Comparison of ENCODE assay signal across 17 cellular contexts in the genomic region with DNA sequence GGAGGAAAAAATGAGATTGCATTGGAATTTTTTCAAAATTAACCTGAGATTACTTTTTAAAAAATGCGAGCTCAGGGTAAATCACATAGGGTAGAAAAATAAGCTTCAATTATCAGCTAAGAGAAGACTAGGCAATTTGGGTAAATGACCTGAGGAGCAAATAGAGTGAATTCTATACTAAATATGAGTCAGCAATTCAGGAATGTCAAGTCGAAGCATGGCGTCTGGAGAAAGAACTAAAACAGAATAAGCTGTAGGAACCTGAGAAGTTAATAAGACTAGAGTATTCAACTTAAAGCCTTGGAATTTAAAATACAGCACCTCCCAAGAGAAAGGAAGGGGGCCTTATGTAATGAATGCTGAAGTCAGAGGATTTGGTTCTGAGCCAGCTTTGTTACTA.
DNase-seq lines count a peak whose midpoint lies in the region; ATAC-seq and TF ChIP-seq lines count a peak whose summit lies in the region.
"Had no signal": no experiment of that assay in that cellular context is flagged by ENCODE, and none has a peak within 500 bp of the region (broad histone marks: within the 10 kb centered on the region; RNA-seq: fewer than 3 reads in every experiment).

No MANE protein-coding gene starts in this region.

- H3K36me3 ChIP-seq in smooth muscle cell (ENCODE audit: low read depth) (no peaks in the 10 kb centered on the region), lower lobe of right lung (no peaks in the 10 kb centered on the region), hepatocyte (replicated peaks; ENCODE audit: insufficient read depth, low read depth) (no peaks in the 10 kb centered on the region)
- H3K36me3 ChIP-seq: BLaER1 had no signal

- no peaks in the 10 kb centered on the region for H3K27me3 ChIP-seq in smooth muscle cell (ENCODE audit: low read depth)
- H3K27me3 ChIP-seq in lower lobe of right lung (ENCODE audit: low read depth), result no peaks in the 10 kb centered on the region
- no peaks in the 10 kb centered on the region for H3K27me3 ChIP-seq in hepatocyte
- H3K27me3 ChIP-seq: BLaER1 had no signal

- peaks cover 22% of the 10 kb centered on the region for H3F3A ChIP-seq in smooth muscle cell (ENCODE audit: low read depth)

- 27% methylated on average over 3 of the region's 3 CpGs for whole genome bisulfite sequencing in smooth muscle cell (ENCODE audit: low lambda C conversion rate)
- WGBS in hepatocyte (ENCODE audit: low lambda C conversion rate, missing lambda C conversion rate), result 44% methylated on average over 3 of the region's 3 CpGs

- H3K9ac ChIP-seq in smooth muscle cell (ENCODE audit: low read depth), result no peak overlapping the region
- H3K9ac ChIP-seq: BLaER1 had no signal

- H3K4me2 ChIP-seq in smooth muscle cell (peak overlapping the region; percentile 69), hepatocyte (no peak overlapping the region)
- H3K4me2 ChIP-seq: BLaER1 had no signal

- CTCF ChIA-PET in RWPE1 (lab: Yijun Ruan, JAX), result no interaction called here

- intact Hi-C loops in lower lobe of right lung (cut with DNase I), result no loop called here

- no peak overlapping the region for H3K4me3 ChIP-seq in epithelial cell of esophagus (ENCODE audit: low read length)
- no peak overlapping the region for H3K4me3 ChIP-seq in smooth muscle cell
- H3K4me3 ChIP-seq in lower lobe of right lung, result no peak overlapping the region
- H3K4me3 ChIP-seq in hepatocyte, result no peak overlapping the region
- H3K4me3 ChIP-seq: BLaER1 had no signal

- ATAC-seq in lower lobe of right lung, result no peak
- ATAC-seq: SK-N-SH treated with all-trans-retinoic acid at 6 μM for 48 hours had no signal

- H3K27ac ChIP-seq in RWPE1 (no peak overlapping the region), smooth muscle cell (ENCODE audit: low read depth) (peak overlapping the region; percentile 82), lower lobe of right lung (no peak overlapping the region), hepatocyte (no peak overlapping the region)
- H3K27ac ChIP-seq: 22Rv1, BLaER1 had no signal

- H4K20me1 ChIP-seq in smooth muscle cell (ENCODE audit: low read depth) (no peaks in the 10 kb centered on the region), hepatocyte (ENCODE audit: insufficient read depth, poor library complexity, severe bottlenecking) (no peaks in the 10 kb centered on the region)
- H4K20me1 ChIP-seq: BLaER1 had no signal

- H2AFZ ChIP-seq in smooth muscle cell (ENCODE audit: low read depth), result peak overlapping the region; percentile 20
- H2AFZ ChIP-seq in hepatocyte, result no peak overlapping the region

- POLR2A ChIA-PET in RWPE1 (lab: Yijun Ruan, JAX; ENCODE audit: low non-redundant PET), result no interaction called here

- H3K4me1 ChIP-seq in smooth muscle cell (ENCODE audit: low read depth), result peaks cover 8% of the 10 kb centered on the region
- no peaks in the 10 kb centered on the region for H3K4me1 ChIP-seq in lower lobe of right lung
- H3K4me1 ChIP-seq in hepatocyte (ENCODE audit: insufficient read depth), result no peaks in the 10 kb centered on the region
- H3K4me1 ChIP-seq: BLaER1 had no signal

- TF ChIP-seq CTCF in RWPE1 (conservative IDR thresholded peaks at IDR 0.05; ENCODE audit: low read depth) (no peak), epithelial cell of esophagus (IDR thresholded peaks at IDR 0.05; ENCODE audit: insufficient read depth, low read depth, low read length, missing control alignments) (no peak), smooth muscle cell (IDR thresholded peaks at IDR 0.05; ENCODE audit: borderline replicate concordance, insufficient read depth, poor library complexity, severe bottlenecking) (no peak), lower lobe of right lung (IDR thresholded peaks at IDR 0.05) (no peak), hepatocyte (IDR thresholded peaks at IDR 0.05; ENCODE audit: poor library complexity) (no peak)

- H3K79me2 ChIP-seq in smooth muscle cell (ENCODE audit: low read depth) (no peaks in the 10 kb centered on the region), hepatocyte (no peaks in the 10 kb centered on the region)

- no peaks in the 10 kb centered on the region for H3K9me2 ChIP-seq in hepatocyte (replicated peaks; ENCODE audit: insufficient read depth)

- H3K9me3 ChIP-seq in smooth muscle cell (replicated peaks; ENCODE audit: low read depth), result no peaks in the 10 kb centered on the region
- no peaks in the 10 kb centered on the region for H3K9me3 ChIP-seq in lower lobe of right lung
- H3K9me3 ChIP-seq in hepatocyte (ENCODE audit: low read depth), result no peaks in the 10 kb centered on the region
- H3K9me3 ChIP-seq: BLaER1 had no signal

- DNase-seq in NCI-H82 (lab: John Stamatoyannopoulos, UW) (peak; percentile 18), NCI-H82 treated with DMSO at 0.1 percent for 48 hours (lab: John Stamatoyannopoulos, UW; ENCODE audit: unreplicated experiment) (no peak), RWPE1 (ENCODE audit: low spot score) (peak; percentile 20), epithelial cell of esophagus (ENCODE audit: low read depth) (peak; percentile 30), smooth muscle cell (lab: John Stamatoyannopoulos, UW; ENCODE audit: unreplicated experiment) (no peak), lower lobe of right lung (no peak), nucleus accumbens (lab: John Stamatoyannopoulos, UW) (no peak), hepatocyte (ENCODE audit: low spot score) (no peak)
- DNase-seq: CD8-positive, alpha-beta memory T cell; GF-D8; NCI-H1436 treated with DMSO at 0.1 percent for 48 hours; NCI-H2029 treated with DMSO at 0.1 percent for 48 hours; NCI-H774; SHP77 treated with DMSO at 0.1 percent for 48 hours had no signal

Comparison
In these comparisons a context has a peak if more than half of its experiments do, and no peak if none do; other contexts are left out.
1. DNase-seq: peak in NCI-H82 (single experiment), RWPE1 (single experiment) and epithelial cell of esophagus (single experiment); none in NCI-H82 treated with DMSO at 0.1 percent for 48 hours (single experiment), smooth muscle cell (single experiment), lower lobe of right lung (single experiment), nucleus accumbens (0 of 56) and hepatocyte (single experiment).